ENCODE assay signal across 27 cellular contexts in genomic region chr9:20117985-20118384, GRCh38.
"Had no signal": no experiment of that assay in that cellular context is flagged by ENCODE, and none has a peak within 500 bp of the region (broad histone marks: within the 10 kb centered on the region; RNA-seq: fewer than 3 reads in every experiment).

No MANE protein-coding gene starts in this region.

- H3K9me3 ChIP-seq: neutrophil, thoracic aorta had no signal

- H3K27ac ChIP-seq: breast epithelium, esophagus muscularis mucosa, neutrophil, skin epidermis, thoracic aorta had no signal

- DNase-seq: activated B cell treated with CpG ODN at 0.5 μM for 24 hours; activated CD4-positive, alpha-beta T cell treated with anti-CD3 and anti-CD28 coated beads, Interleukin-2, amount 50 U/mL, for 1 hour; activated CD8-positive, alpha-beta memory T cell treated with anti-CD3 and anti-CD28 coated beads, Interleukin-2, amount 10 ng/mL, durations not matched to agents 7 days and 5 days; activated CD8-positive, alpha-beta T cell treated with anti-CD3 and anti-CD28 coated beads, Interleukin-2, amount 10 ng/mL, durations not matched to agents 7 days and 5 days; activated naive CD4-positive, alpha-beta T cell; activated T-cell treated with anti-CD3 and anti-CD28 coated beads, Interleukin-2, amount 50 U/mL, for 48 hours; dermis blood vessel endothelial cell; effector CD4-positive, alpha-beta T cell; foreskin melanocyte; glutamatergic neuron; hippocampal formation; left colon; mammary epithelial cell; nephron progenitor cell; stimulated activated CD4-positive, alpha-beta T cell treated with anti-CD3 and anti-CD28 coated beads, Interleukin-4, amount 100 ng/mL, for 24 hours; T-helper 2 cell had no signal

- FAIRE-seq: colon, keratinocyte, urothelium cell line had no signal

- H3K4me1 ChIP-seq: esophagus muscularis mucosa had no signal

- H3K36me3 ChIP-seq: breast epithelium, esophagus muscularis mucosa, neutrophil, thoracic aorta had no signal

- ATAC-seq: activated CD8-positive, alpha-beta memory T cell treated with anti-CD3 and anti-CD28 coated beads, Interleukin-2, amount 10 ng/mL, durations not matched to agents 7 days and 5 days; activated CD8-positive, alpha-beta T cell treated with anti-CD3 and anti-CD28 coated beads, Interleukin-2, amount 10 ng/mL, durations not matched to agents 7 days and 5 days; activated naive CD4-positive, alpha-beta T cell treated with anti-CD3 and anti-CD28 coated beads, Interleukin-2, amount 50 U/mL, for 72 hours; sciatic nerve; stimulated activated effector memory CD8-positive, alpha-beta T cell treated with anti-CD3 and anti-CD28 coated beads, Interleukin-12 subunit alpha, Interleukin-12 subunit beta, amount 100 ng/mL, for 72 hours had no signal

- H3K27me3 ChIP-seq: breast epithelium, esophagus muscularis mucosa, neutrophil had no signal

- H3K4me3 ChIP-seq: breast epithelium, esophagus muscularis mucosa, skin epidermis, thoracic aorta had no signal
